In the genomic region with DNA sequence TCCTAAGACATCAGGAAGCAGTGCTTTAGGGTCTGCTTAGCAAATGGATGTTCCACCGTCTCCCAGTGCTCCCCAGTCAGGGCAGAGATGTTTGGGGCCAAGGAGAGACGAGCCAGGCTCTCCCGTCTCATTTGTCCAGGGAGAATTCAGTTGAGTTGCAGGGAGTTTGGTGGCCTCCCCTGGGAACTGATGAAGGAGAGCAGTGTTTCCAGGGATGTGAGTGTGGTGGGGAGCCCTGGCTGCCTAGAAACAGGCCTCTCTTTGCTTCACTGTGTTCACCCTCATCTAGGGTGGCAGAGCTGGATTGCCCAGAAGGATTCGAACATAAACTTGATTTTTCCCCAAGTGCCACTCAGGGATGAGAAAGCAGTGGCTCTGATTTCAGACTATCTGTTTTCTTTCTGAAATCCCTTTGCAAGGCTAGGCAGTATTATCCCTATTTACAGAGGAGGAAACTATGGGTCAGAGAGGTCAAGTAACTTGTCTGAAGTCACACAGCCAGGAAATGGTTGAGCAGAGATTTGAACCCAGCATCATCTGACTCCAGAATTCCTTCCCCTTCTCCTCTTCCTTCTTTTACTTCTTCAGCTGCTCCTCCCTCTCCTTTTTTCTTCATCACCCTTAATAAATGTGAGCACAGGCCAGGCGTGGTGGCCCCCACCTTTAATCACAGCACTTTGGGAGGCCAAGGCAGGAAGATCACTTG, we compare ENCODE assay signal across 9 cellular contexts. TPM values are rescaled to one million over a fixed set of nuclear protein-coding genes. Genes with fewer than 3 reads are reported as not detected.
A peak's percentile ranks its signal among the peaks of the same experiment; 100 is the strongest.
DNase-seq lines count a peak whose midpoint lies in the region; ATAC-seq and TF ChIP-seq lines count a peak whose summit lies in the region.
"Had no signal": no experiment of that assay in that cellular context is flagged by ENCODE, and none has a peak within 500 bp of the region (broad histone marks: within the 10 kb centered on the region; RNA-seq: fewer than 3 reads in every experiment).

No MANE protein-coding gene starts in this region.

- POLR2A ChIA-PET in activated naive CD8-positive, alpha-beta T cell treated with anti-CD3 and anti-CD28 coated beads, Interleukin-2, amount 10 ng/mL, durations not matched to agents 7 days and 5 days (lab: Charles Lee): no interaction called here

- H3K4me1 ChIP-seq in testis: peaks cover 51% of the 10 kb centered on the region

- H3K27me3 ChIP-seq in layer of hippocampus (ENCODE audit: control insufficient read depth, insufficient read depth, low read length): no peaks in the 10 kb centered on the region
- no peaks in the 10 kb centered on the region for H3K27me3 ChIP-seq in testis

- TF ChIP-seq CTCF in testis (IDR thresholded peaks at IDR 0.05): no peak

- peak overlapping the region; percentile 63 for H3K27ac Mint-ChIP-seq in activated naive CD8-positive, alpha-beta T cell treated with anti-CD3 and anti-CD28 coated beads, Interleukin-2, amount 10 ng/mL, durations not matched to agents 7 days and 5 days
- H3K27ac Mint-ChIP-seq in activated naive CD8-positive, alpha-beta T cell treated with anti-CD3 and anti-CD28 coated beads for 36 hours: no peak overlapping the region
- H3K27ac Mint-ChIP-seq in activated T-helper 17 cell treated with anti-CD3 and anti-CD28 coated beads, Interleukin-2, amount 50 U/mL, for 72 hours: peak overlapping the region; percentile 62

- intact Hi-C loops in testis (cut with DNase I; ENCODE audit: low total_unique reads): no loop called here

- no peaks in the 10 kb centered on the region for H3K9me3 ChIP-seq in testis

- no peak overlapping the region for H3K4me3 ChIP-seq in testis

- H3K36me3 Mint-ChIP-seq in activated naive CD8-positive, alpha-beta T cell treated with anti-CD3 and anti-CD28 coated beads, Interleukin-2, amount 10 ng/mL, durations not matched to agents 7 days and 5 days: peaks cover 29% of the 10 kb centered on the region
- peaks cover 34% of the 10 kb centered on the region for H3K36me3 Mint-ChIP-seq in activated naive CD8-positive, alpha-beta T cell treated with anti-CD3 and anti-CD28 coated beads for 36 hours
- peaks cover 57% of the 10 kb centered on the region for H3K36me3 Mint-ChIP-seq in activated T-helper 17 cell treated with anti-CD3 and anti-CD28 coated beads, Interleukin-2, amount 50 U/mL, for 72 hours (ENCODE audit: low read depth)

- no peak overlapping the region for H3K4me3 Mint-ChIP-seq in activated naive CD8-positive, alpha-beta T cell treated with anti-CD3 and anti-CD28 coated beads, Interleukin-2, amount 10 ng/mL, durations not matched to agents 7 days and 5 days
- H3K4me3 Mint-ChIP-seq in activated naive CD8-positive, alpha-beta T cell treated with anti-CD3 and anti-CD28 coated beads for 36 hours: no peak overlapping the region
- no peak overlapping the region for H3K4me3 Mint-ChIP-seq in activated T-helper 17 cell treated with anti-CD3 and anti-CD28 coated beads, Interleukin-2, amount 50 U/mL, for 72 hours

- H3K36me3 ChIP-seq in testis (ENCODE audit: low read depth, missing control alignments): no peaks in the 10 kb centered on the region

- no peak for TF ChIP-seq POLR2A in testis (IDR thresholded peaks at IDR 0.05)

- ATAC-seq in activated naive CD8-positive, alpha-beta T cell treated with anti-CD3 and anti-CD28 coated beads, Interleukin-2, amount 10 ng/mL, durations not matched to agents 7 days and 5 days (ENCODE audit: low read depth): no peak
- no peak for ATAC-seq in activated T-helper 17 cell treated with anti-CD3 and anti-CD28 coated beads, Interleukin-2, amount 50 U/mL, for 72 hours (replicated peaks)
- no peak for ATAC-seq in HG02763 (IDR thresholded peaks at IDR 0.05; ENCODE audit: unreplicated experiment)
- ATAC-seq: SK-N-SH treated with all-trans-retinoic acid at 6 μM for 48 hours had no signal

- H3K9me3 Mint-ChIP-seq in activated naive CD8-positive, alpha-beta T cell treated with anti-CD3 and anti-CD28 coated beads, Interleukin-2, amount 10 ng/mL, durations not matched to agents 7 days and 5 days: no peaks in the 10 kb centered on the region
- no peaks in the 10 kb centered on the region for H3K9me3 Mint-ChIP-seq in activated naive CD8-positive, alpha-beta T cell treated with anti-CD3 and anti-CD28 coated beads for 36 hours
- no peaks in the 10 kb centered on the region for H3K9me3 Mint-ChIP-seq in activated T-helper 17 cell treated with anti-CD3 and anti-CD28 coated beads, Interleukin-2, amount 50 U/mL, for 72 hours

- H3K4me1 Mint-ChIP-seq in activated naive CD8-positive, alpha-beta T cell treated with anti-CD3 and anti-CD28 coated beads, Interleukin-2, amount 10 ng/mL, durations not matched to agents 7 days and 5 days: peaks cover 39% of the 10 kb centered on the region
- peaks cover 39% of the 10 kb centered on the region for H3K4me1 Mint-ChIP-seq in activated naive CD8-positive, alpha-beta T cell treated with anti-CD3 and anti-CD28 coated beads for 36 hours
- H3K4me1 Mint-ChIP-seq in activated T-helper 17 cell treated with anti-CD3 and anti-CD28 coated beads, Interleukin-2, amount 50 U/mL, for 72 hours: peaks cover 20% of the 10 kb centered on the region

- no peak for DNase-seq in activated naive CD8-positive, alpha-beta T cell treated with anti-CD3 and anti-CD28 coated beads, Interleukin-2, amount 10 ng/mL, durations not matched to agents 7 days and 5 days
- DNase-seq in activated naive CD8-positive, alpha-beta T cell treated with anti-CD3 and anti-CD28 coated beads for 36 hours: no peak
- no peak for DNase-seq in testis
- no peak for DNase-seq in globus pallidus (ENCODE audit: low spot score)
- no peak for DNase-seq in retina

- peak overlapping the region; percentile 78 for H3K27ac ChIP-seq in layer of hippocampus (ENCODE audit: low read depth, low read length)
- H3K27ac ChIP-seq in testis: peak overlapping the region; percentile 22 to 80

- H3K27me3 Mint-ChIP-seq in activated naive CD8-positive, alpha-beta T cell treated with anti-CD3 and anti-CD28 coated beads, Interleukin-2, amount 10 ng/mL, durations not matched to agents 7 days and 5 days: no peaks in the 10 kb centered on the region
- H3K27me3 Mint-ChIP-seq in activated naive CD8-positive, alpha-beta T cell treated with anti-CD3 and anti-CD28 coated beads for 36 hours: no peaks in the 10 kb centered on the region
- no peaks in the 10 kb centered on the region for H3K27me3 Mint-ChIP-seq in activated T-helper 17 cell treated with anti-CD3 and anti-CD28 coated beads, Interleukin-2, amount 50 U/mL, for 72 hours

- WGBS in testis, 2 donors: 73 to 79% methylated on average over 5 of the region's 5 CpGs

RNA-seq across cellular contexts. Expression of a gene that starts 6.6 kb away (rescaled TPM):
- total RNA-seq in activated naive CD8-positive, alpha-beta T cell treated with anti-CD3 and anti-CD28 coated beads, Interleukin-2, amount 10 ng/mL, durations not matched to agents 7 days and 5 days: 10 to 100 TPM; 29.9 to 32.0 TPM
- 10 to 100 TPM; 20.5 to 25.0 TPM for total RNA-seq in activated naive CD8-positive, alpha-beta T cell treated with anti-CD3 and anti-CD28 coated beads for 36 hours
- total RNA-seq in activated T-helper 17 cell treated with anti-CD3 and anti-CD28 coated beads, Interleukin-2, amount 50 U/mL, for 72 hours: 10 to 100 TPM; 29.4 to 67.7 TPM
- total RNA-seq in testis: 10 to 100 TPM; 48.7 to 73.0 TPM
- polyA plus RNA-seq in testis (ENCODE audit: insufficient read depth, low read depth, low replicate concordance): 33.4 TPM

RNA-seq across cellular contexts. Expression of a gene that starts 42.3 kb away (rescaled TPM):
- 10 to 100 TPM; 18.5 to 21.5 TPM for total RNA-seq in activated naive CD8-positive, alpha-beta T cell treated with anti-CD3 and anti-CD28 coated beads, Interleukin-2, amount 10 ng/mL, durations not matched to agents 7 days and 5 days
- 10 to 100 TPM; 28.9 to 31.1 TPM for total RNA-seq in activated naive CD8-positive, alpha-beta T cell treated with anti-CD3 and anti-CD28 coated beads for 36 hours
- 10 to 100 TPM; 14.2 to 23.9 TPM for total RNA-seq in activated T-helper 17 cell treated with anti-CD3 and anti-CD28 coated beads, Interleukin-2, amount 50 U/mL, for 72 hours
- total RNA-seq in testis: 10 to 100 TPM; 20.9 to 22.1 TPM
- 14.3 TPM for polyA plus RNA-seq in testis (ENCODE audit: insufficient read depth, low read depth, low replicate concordance)

RNA-seq across cellular contexts. Expression of a gene that starts 42.6 kb away (rescaled TPM):
- 10 to 100 TPM; 70.1 to 74.2 TPM for total RNA-seq in activated naive CD8-positive, alpha-beta T cell treated with anti-CD3 and anti-CD28 coated beads, Interleukin-2, amount 10 ng/mL, durations not matched to agents 7 days and 5 days
- total RNA-seq in activated naive CD8-positive, alpha-beta T cell treated with anti-CD3 and anti-CD28 coated beads for 36 hours: 100 to 1,000 TPM; 136 to 145 TPM
- total RNA-seq in activated T-helper 17 cell treated with anti-CD3 and anti-CD28 coated beads, Interleukin-2, amount 50 U/mL, for 72 hours: 10 to 100 TPM; 47.4 to 86.9 TPM
- 10 to 100 TPM; 62.4 to 63.6 TPM for total RNA-seq in testis
- polyA plus RNA-seq in testis (ENCODE audit: insufficient read depth, low read depth, low replicate concordance): 40.3 TPM
